ENCODE assay signal across 1 cellular context in genomic region chr9:124019771-124020519, GRCh38.
TF ChIP-seq lines count a peak whose summit lies in the region.

No MANE protein-coding gene starts in this region.

TF ChIP-seq in SK-N-SH, 30 proteins besides CTCF, POLR2A, EP300 and RAD21 (continued from another document):
- TF ChIP-seq USF2 (IDR thresholded peaks at IDR 0.05; ENCODE audit: borderline replicate concordance, low read depth, low read length) (no peak), EZH2phosphoT487 (IDR thresholded peaks at IDR 0.05; ENCODE audit: borderline replicate concordance, low read depth) (peak; percentile 13; the same call in 1 of the 2 replicates), FOXJ3 (CRISPR knock-in tag; IDR thresholded peaks at IDR 0.05) (no peak), REST (IDR thresholded peaks at IDR 0.05; ENCODE audit: low read depth, low read length) (no peak)
